27 cellular contexts compared by ENCODE assay signal in genomic region chr11:7332962-7333361, GRCh38.
"Had no signal": no experiment of that assay in that cellular context is flagged by ENCODE, and none has a peak within 500 bp of the region (broad histone marks: within the 10 kb centered on the region; RNA-seq: fewer than 3 reads in every experiment).

No MANE protein-coding gene starts in this region.

- H3K27ac ChIP-seq: colonic mucosa, spleen, suprapubic skin, tibial artery had no signal

- H3K27ac Mint-ChIP-seq: activated CD4-positive, alpha-beta T cell treated with anti-CD3 and anti-CD28 coated beads, Interleukin-2, amount 10 ng/mL, durations not matched to agents 7 days and 5 days; activated CD8-positive, alpha-beta T cell treated with anti-CD3 and anti-CD28 coated beads for 36 hours; activated naive CD4-positive, alpha-beta T cell treated with anti-CD3 and anti-CD28 coated beads, Interleukin-2, amount 50 U/mL, for 24 hours; activated naive CD8-positive, alpha-beta T cell treated with anti-CD3 and anti-CD28 coated beads, Interleukin-2, amount 50 U/mL, for 24 hours; activated T-helper 2 cell treated with anti-CD3 and anti-CD28 coated beads, Interferon-gamma antibody, Interleukin-2, Interleukin-4, amounts not matched to agents 10 μg/mL and 5 μg/mL and 100 μg/mL, durations not matched to agents 14 hours and 24 hours and 36 hours; natural killer cell treated with Interleukin-12 subunit alpha and Interleukin-12 subunit beta and Interleukin-15 and Interleukin-18, amount 100 ng/mL, for 72 hours; T-helper 17 cell had no signal

- H3K36me3 Mint-ChIP-seq: activated naive CD4-positive, alpha-beta T cell treated with anti-CD3 and anti-CD28 coated beads, Interleukin-2, amount 50 U/mL, for 24 hours; natural killer cell treated with Interleukin-12 subunit alpha and Interleukin-12 subunit beta and Interleukin-15 and Interleukin-18, amount 100 ng/mL, for 72 hours had no signal

- H3K9me3 Mint-ChIP-seq: activated CD4-positive, alpha-beta T cell treated with anti-CD3 and anti-CD28 coated beads, Interleukin-2, amount 10 ng/mL, durations not matched to agents 7 days and 5 days; activated CD8-positive, alpha-beta T cell treated with anti-CD3 and anti-CD28 coated beads for 36 hours; activated naive CD4-positive, alpha-beta T cell treated with anti-CD3 and anti-CD28 coated beads, Interleukin-2, amount 50 U/mL, for 24 hours; activated naive CD8-positive, alpha-beta T cell treated with anti-CD3 and anti-CD28 coated beads, Interleukin-2, amount 50 U/mL, for 24 hours; activated T-cell treated with anti-CD3 and anti-CD28 coated beads, Interleukin-2, amount 50 U/mL, for 4 hours; activated T-helper 2 cell treated with anti-CD3 and anti-CD28 coated beads, Interferon-gamma antibody, Interleukin-2, Interleukin-4, amounts not matched to agents 10 μg/mL and 5 μg/mL and 100 μg/mL, durations not matched to agents 14 hours and 24 hours and 36 hours had no signal

- H3K4me1 ChIP-seq: colonic mucosa, spleen, suprapubic skin, tibial artery had no signal

- H3K4me1 Mint-ChIP-seq: activated CD4-positive, alpha-beta T cell treated with anti-CD3 and anti-CD28 coated beads, Interleukin-2, amount 10 ng/mL, durations not matched to agents 7 days and 5 days; activated naive CD4-positive, alpha-beta T cell treated with anti-CD3 and anti-CD28 coated beads, Interleukin-2, amount 50 U/mL, for 24 hours; activated naive CD8-positive, alpha-beta T cell treated with anti-CD3 and anti-CD28 coated beads, Interleukin-2, amount 50 U/mL, for 24 hours; T-helper 17 cell had no signal

- H3K4me3 ChIP-seq: colonic mucosa, lung, mucosa of descending colon, spleen, suprapubic skin, tibial artery had no signal

- H3K4me3 Mint-ChIP-seq: activated CD4-positive, alpha-beta T cell treated with anti-CD3 and anti-CD28 coated beads, Interleukin-2, amount 10 ng/mL, durations not matched to agents 7 days and 5 days; activated CD8-positive, alpha-beta T cell treated with anti-CD3 and anti-CD28 coated beads for 36 hours; activated naive CD4-positive, alpha-beta T cell treated with anti-CD3 and anti-CD28 coated beads, Interleukin-2, amount 50 U/mL, for 24 hours; activated naive CD8-positive, alpha-beta T cell treated with anti-CD3 and anti-CD28 coated beads, Interleukin-2, amount 50 U/mL, for 24 hours; activated T-cell treated with anti-CD3 and anti-CD28 coated beads, Interleukin-2, amount 50 U/mL, for 4 hours; natural killer cell treated with Interleukin-12 subunit alpha and Interleukin-12 subunit beta and Interleukin-15 and Interleukin-18, amount 100 ng/mL, for 72 hours; T-helper 17 cell had no signal

- ATAC-seq: activated CD8-positive, alpha-beta T cell treated with anti-CD3 and anti-CD28 coated beads for 36 hours; activated naive CD8-positive, alpha-beta T cell treated with anti-CD3 and anti-CD28 coated beads, Interleukin-2, amount 50 U/mL, for 24 hours; activated T-cell treated with anti-CD3 and anti-CD28 coated beads, Interleukin-2, amount 50 U/mL, for 4 hours; left colon; mucosa of descending colon; natural killer cell treated with Interleukin-12 subunit alpha and Interleukin-12 subunit beta and Interleukin-15 and Interleukin-18, amount 100 ng/mL, for 72 hours; right cardiac atrium; T-helper 17 cell had no signal

- DNase-seq: activated CD4-positive, alpha-beta T cell treated with anti-CD3 and anti-CD28 coated beads for 1 hour; activated CD4-positive, alpha-beta T cell treated with anti-CD3 and anti-CD28 coated beads, Interleukin-2, amount 10 ng/mL, durations not matched to agents 7 days and 5 days; activated CD8-positive, alpha-beta T cell treated with anti-CD3 and anti-CD28 coated beads for 36 hours; activated naive CD8-positive, alpha-beta T cell treated with anti-CD3 and anti-CD28 coated beads, Interleukin-2, amount 50 U/mL, for 24 hours; activated T-cell treated with anti-CD3 and anti-CD28 coated beads, Interleukin-2, amount 50 U/mL, for 4 hours; amygdala; central memory CD4-positive, alpha-beta T cell; colonic mucosa; effector CD8-positive, alpha-beta T cell; foreskin fibroblast; head of caudate nucleus; hippocampal formation; kidney; left colon; mesendoderm; mucosa of descending colon; posterior cingulate gyrus; right cardiac atrium; spleen; stimulated activated naive CD4-positive, alpha-beta T cell; T-helper 17 cell; tibial artery had no signal

- H3K27me3 ChIP-seq: colonic mucosa, suprapubic skin, tibial artery had no signal

- H3K9me3 ChIP-seq: colonic mucosa, mucosa of descending colon, suprapubic skin, tibial artery had no signal

- H3K36me3 ChIP-seq: colonic mucosa, spleen, suprapubic skin, tibial artery had no signal
